ENCODE assay signal across 9 cellular contexts in the genomic region with DNA sequence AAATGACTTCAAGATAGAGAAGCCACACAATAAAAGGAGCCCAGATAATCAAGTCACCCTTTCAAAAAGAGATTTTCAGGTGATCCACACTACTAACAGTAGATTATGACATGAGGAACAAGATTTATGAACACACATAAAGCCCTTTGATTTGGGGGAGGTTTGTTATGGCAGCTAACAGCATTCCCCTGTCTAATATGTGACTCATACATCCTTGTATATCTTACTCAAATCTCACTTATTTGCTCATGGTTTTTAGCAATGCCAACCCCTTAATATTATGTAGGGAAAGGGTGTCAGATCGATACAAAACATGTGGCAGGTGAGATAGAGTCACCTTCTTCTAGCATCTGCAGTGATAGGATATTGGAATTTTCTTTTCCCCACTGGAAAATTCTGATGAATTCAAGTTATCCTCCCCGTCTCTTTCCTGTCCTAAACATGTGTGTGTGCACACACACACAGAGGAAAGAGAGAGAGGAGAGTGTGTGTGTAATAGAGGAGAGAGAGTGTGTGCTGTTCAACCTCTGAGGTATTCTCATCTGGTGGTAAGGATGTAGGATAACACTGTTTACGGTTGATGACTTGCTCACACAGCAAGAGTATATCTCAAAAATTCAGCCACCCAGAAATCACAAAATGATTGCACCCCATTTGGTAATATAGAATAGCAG.
DNase-seq lines count a peak whose midpoint lies in the region; ATAC-seq and TF ChIP-seq lines count a peak whose summit lies in the region.
"Had no signal": no experiment of that assay in that cellular context is flagged by ENCODE, and none has a peak within 500 bp of the region (broad histone marks: within the 10 kb centered on the region; RNA-seq: fewer than 3 reads in every experiment).

No MANE protein-coding gene starts in this region.

- H3K27me3 Mint-ChIP-seq in activated CD8-positive, alpha-beta memory T cell treated with anti-CD3 and anti-CD28 coated beads, Interleukin-2, amount 10 ng/mL, durations not matched to agents 7 days and 5 days: no peaks in the 10 kb centered on the region
- H3K27me3 Mint-ChIP-seq in naive thymus-derived CD8-positive, alpha-beta T cell: no peaks in the 10 kb centered on the region

- 71% methylated on average over 3 of the region's 3 CpGs for WGBS in smooth muscle cell (ENCODE audit: low lambda C conversion rate)

- H3K4me1 ChIP-seq in smooth muscle cell (ENCODE audit: low read depth): peaks cover 8% of the 10 kb centered on the region
- H3K4me1 ChIP-seq: upper lobe of left lung had no signal

- peaks cover 6% of the 10 kb centered on the region for H3K36me3 Mint-ChIP-seq in activated CD8-positive, alpha-beta memory T cell treated with anti-CD3 and anti-CD28 coated beads, Interleukin-2, amount 10 ng/mL, durations not matched to agents 7 days and 5 days
- no peaks in the 10 kb centered on the region for H3K36me3 Mint-ChIP-seq in naive thymus-derived CD8-positive, alpha-beta T cell

- peak overlapping the region; percentile 75 for H3K27ac ChIP-seq in smooth muscle cell (ENCODE audit: low read depth)
- H3K27ac ChIP-seq: upper lobe of left lung had no signal

- peaks cover 28% of the 10 kb centered on the region for H3K4me1 Mint-ChIP-seq in activated CD8-positive, alpha-beta memory T cell treated with anti-CD3 and anti-CD28 coated beads, Interleukin-2, amount 10 ng/mL, durations not matched to agents 7 days and 5 days
- peaks cover 0 to 18% (median 14%) of the 10 kb centered on the region in 4 donors for H3K4me1 Mint-ChIP-seq in naive thymus-derived CD8-positive, alpha-beta T cell

- H3K4me3 ChIP-seq in astrocyte of the spinal cord (ENCODE audit: low read depth, low read length) (no peak overlapping the region), smooth muscle cell (no peak overlapping the region)
- H3K4me3 ChIP-seq: upper lobe of left lung had no signal

- POLR2A ChIA-PET in naive thymus-derived CD8-positive, alpha-beta T cell (lab: Charles Lee): no interaction called here

- peak overlapping the region; percentile 62 for H3K4me2 ChIP-seq in smooth muscle cell

- peak overlapping the region; percentile 17 for H3K4me3 Mint-ChIP-seq in activated CD8-positive, alpha-beta memory T cell treated with anti-CD3 and anti-CD28 coated beads, Interleukin-2, amount 10 ng/mL, durations not matched to agents 7 days and 5 days
- H3K4me3 Mint-ChIP-seq in naive thymus-derived CD8-positive, alpha-beta T cell: no peak overlapping the region

- no peaks in the 10 kb centered on the region for H3K9me3 ChIP-seq in smooth muscle cell (replicated peaks; ENCODE audit: low read depth)
- H3K9me3 ChIP-seq: upper lobe of left lung had no signal

- H3F3A ChIP-seq in smooth muscle cell (ENCODE audit: low read depth): no peaks in the 10 kb centered on the region

- peak; percentile 72 for ATAC-seq in activated CD8-positive, alpha-beta memory T cell treated with anti-CD3 and anti-CD28 coated beads, Interleukin-2, amount 10 ng/mL, durations not matched to agents 7 days and 5 days
- peak; percentile 37 for ATAC-seq in HG03108 (IDR thresholded peaks at IDR 0.05; ENCODE audit: unreplicated experiment)
- ATAC-seq in naive thymus-derived CD8-positive, alpha-beta T cell: no peak

- no peaks in the 10 kb centered on the region for H4K20me1 ChIP-seq in smooth muscle cell (ENCODE audit: low read depth)

- DNase-seq in activated CD8-positive, alpha-beta memory T cell treated with anti-CD3 and anti-CD28 coated beads, Interleukin-2, amount 10 ng/mL, durations not matched to agents 7 days and 5 days: no peak
- DNase-seq in activated CD8-positive, alpha-beta memory T cell treated with anti-CD3 and anti-CD28 coated beads, Interleukin-2, amount 50 U/mL, for 4 hours: no peak
- DNase-seq in astrocyte of the spinal cord (ENCODE audit: low read depth, low spot score) (peak; percentile 57), smooth muscle cell (lab: John Stamatoyannopoulos, UW; ENCODE audit: unreplicated experiment) (no peak), NCI-H1092 (lab: John Stamatoyannopoulos, UW) (no peak), NCI-H1105 treated with DMSO at 0.1 percent for 48 hours (lab: John Stamatoyannopoulos, UW) (no peak)
- no peak for DNase-seq in naive thymus-derived CD8-positive, alpha-beta T cell

- H3K36me3 ChIP-seq in smooth muscle cell (ENCODE audit: low read depth): no peaks in the 10 kb centered on the region
- H3K36me3 ChIP-seq: upper lobe of left lung had no signal

- CTCF ChIA-PET in activated CD8-positive, alpha-beta memory T cell treated with anti-CD3 and anti-CD28 coated beads, Interleukin-2, amount 10 ng/mL, durations not matched to agents 7 days and 5 days (lab: Charles Lee): no interaction called here

- H2AFZ ChIP-seq in smooth muscle cell (ENCODE audit: low read depth): peak overlapping the region; percentile 40

- no peaks in the 10 kb centered on the region for H3K27me3 ChIP-seq in smooth muscle cell (ENCODE audit: low read depth)
- H3K27me3 ChIP-seq: upper lobe of left lung had no signal

- peak overlapping the region; percentile 76 for H3K27ac Mint-ChIP-seq in activated CD8-positive, alpha-beta memory T cell treated with anti-CD3 and anti-CD28 coated beads, Interleukin-2, amount 10 ng/mL, durations not matched to agents 7 days and 5 days
- H3K27ac Mint-ChIP-seq in naive thymus-derived CD8-positive, alpha-beta T cell: no peak overlapping the region

- no peaks in the 10 kb centered on the region for H3K9me3 Mint-ChIP-seq in activated CD8-positive, alpha-beta memory T cell treated with anti-CD3 and anti-CD28 coated beads, Interleukin-2, amount 10 ng/mL, durations not matched to agents 7 days and 5 days (ENCODE audit: low read depth)
- H3K9me3 Mint-ChIP-seq in naive thymus-derived CD8-positive, alpha-beta T cell: peaks cover 0 to 6% (median 0%) of the 10 kb centered on the region in 9 donors

- H3K79me2 ChIP-seq in smooth muscle cell (ENCODE audit: low read depth): no peaks in the 10 kb centered on the region

- in situ Hi-C loops in astrocyte of the spinal cord (cut with HindIII; ENCODE audit: low sequenced_read_pairs): no loop called here

- peak overlapping the region; percentile 44 for H3K9ac ChIP-seq in smooth muscle cell (ENCODE audit: low read depth)

- TF ChIP-seq CTCF in astrocyte of the spinal cord (IDR thresholded peaks at IDR 0.05; ENCODE audit: low read depth, low read length) (no peak), smooth muscle cell (IDR thresholded peaks at IDR 0.05; ENCODE audit: borderline replicate concordance, insufficient read depth, poor library complexity, severe bottlenecking) (no peak)

Comparison
In these comparisons a context has a peak if more than half of its experiments do, and no peak if none do; other contexts are left out.
1. ATAC-seq: peak in activated CD8-positive, alpha-beta memory T cell treated with anti-CD3 and anti-CD28 coated beads, Interleukin-2, amount 10 ng/mL, durations not matched to agents 7 days and 5 days (single experiment) and HG03108 (single experiment); none in naive thymus-derived CD8-positive, alpha-beta T cell (0 of 2).